ENCODE assay signal across 13 cellular contexts in genomic region chr3:67018789-67019525, GRCh38. TPM values are rescaled to one million over a fixed set of nuclear protein-coding genes. Genes with fewer than 3 reads are reported as not detected.
A peak's percentile ranks its signal among the peaks of the same experiment; 100 is the strongest.
DNase-seq lines count a peak whose midpoint lies in the region; ATAC-seq and TF ChIP-seq lines count a peak whose summit lies in the region.
"Had no signal": no experiment of that assay in that cellular context is flagged by ENCODE, and none has a peak within 500 bp of the region (broad histone marks: within the 10 kb centered on the region; RNA-seq: fewer than 3 reads in every experiment).

No MANE protein-coding gene starts in this region.

- no peak overlapping the region for H3K27ac Mint-ChIP-seq in CD8-positive, alpha-beta T cell

- peaks cover 2% of the 10 kb centered on the region for H3K36me3 Mint-ChIP-seq in CD8-positive, alpha-beta T cell

- ATAC-seq in GM18858 (IDR thresholded peaks at IDR 0.05; ENCODE audit: unreplicated experiment) (peak; percentile 38), GM21360 (IDR thresholded peaks at IDR 0.05; ENCODE audit: unreplicated experiment) (peak; percentile 45), HG03196 (IDR thresholded peaks at IDR 0.05; ENCODE audit: unreplicated experiment) (peak; percentile 58), PC-3 (no peak; the same call in 1 of the 2 replicates)
- no peak for ATAC-seq in CD8-positive, alpha-beta T cell
- ATAC-seq: HCT116 had no signal

- H3K36me3 ChIP-seq in PC-3 (ENCODE audit: low read depth, low read length) = no peaks in the 10 kb centered on the region
- no peaks in the 10 kb centered on the region for H3K36me3 ChIP-seq in CD8-positive, alpha-beta T cell (ENCODE audit: insufficient read depth, low read length)
- H3K36me3 ChIP-seq: thoracic aorta had no signal

- no peaks in the 10 kb centered on the region for H3K79me2 ChIP-seq in PC-3 (ENCODE audit: low read length)

- no peaks in the 10 kb centered on the region for H4K20me1 ChIP-seq in PC-3 (ENCODE audit: low read length)

- no peaks in the 10 kb centered on the region for H3K4me1 ChIP-seq in PC-3 (ENCODE audit: insufficient read depth, low read length)
- peaks cover 5% of the 10 kb centered on the region for H3K4me1 ChIP-seq in CD8-positive, alpha-beta T cell (ENCODE audit: insufficient read depth, low read length)

- no peaks in the 10 kb centered on the region for H3K9me3 ChIP-seq in PC-3 (ENCODE audit: low read length)
- no peaks in the 10 kb centered on the region for H3K9me3 ChIP-seq in CD8-positive, alpha-beta T cell (ENCODE audit: low read length)
- H3K9me3 ChIP-seq: thoracic aorta had no signal

- no peak overlapping the region for H3K9ac ChIP-seq in PC-3 (ENCODE audit: low read length)

- no peak overlapping the region for H3K4me2 ChIP-seq in PC-3 (ENCODE audit: low read length)

- no peaks in the 10 kb centered on the region for H3K9me2 ChIP-seq in PC-3 (replicated peaks; ENCODE audit: low read length)

- H3K4me3 Mint-ChIP-seq in CD8-positive, alpha-beta T cell = no peak overlapping the region

- POLR2A ChIA-PET in PC-3 (lab: Charles Lee; ENCODE audit: unreplicated experiment) = no interaction called here
- POLR2A ChIA-PET in CD8-positive, alpha-beta T cell (lab: Charles Lee) = no interaction called here

- H3K4me3 ChIP-seq in PC-3 (ENCODE audit: low read length) = no peak overlapping the region
- no peak overlapping the region for H3K4me3 ChIP-seq in CD8-positive, alpha-beta T cell (ENCODE audit: low read depth, low read length)
- H3K4me3 ChIP-seq: thoracic aorta had no signal

- no peaks in the 10 kb centered on the region for H3F3A ChIP-seq in PC-3 (ENCODE audit: low read length, unreplicated experiment)

- no peaks in the 10 kb centered on the region for H3K27me3 Mint-ChIP-seq in CD8-positive, alpha-beta T cell (ENCODE audit: low read depth)

- no peaks in the 10 kb centered on the region for H3K9me3 Mint-ChIP-seq in CD8-positive, alpha-beta T cell

- intact Hi-C loops in PC-3 (cut with micrococcal nuclease) = no loop called here
- intact Hi-C loops in CD8-positive, alpha-beta T cell (cut with DNase I, micrococcal nuclease) = no loop called here

- DNase-seq in glomerular visceral epithelial cell (ENCODE audit: extremely low spot score) = peak; percentile 8
- DNase-seq in PC-3 = no peak
- no peak for DNase-seq in NCI-H1694 treated with DMSO at 0.1 percent for 48 hours (lab: John Stamatoyannopoulos, UW)
- DNase-seq in CD8-positive, alpha-beta T cell = no peak
- no peak for DNase-seq in superior temporal gyrus (ENCODE audit: extremely low spot score)
- DNase-seq: aorta, foreskin melanocyte had no signal

- no peak overlapping the region for H2AFZ ChIP-seq in PC-3 (ENCODE audit: low read length)

- no peaks in the 10 kb centered on the region for H3K27me3 ChIP-seq in PC-3 (ENCODE audit: low read length)
- H3K27me3 ChIP-seq in CD8-positive, alpha-beta T cell (ENCODE audit: insufficient read depth, low read length) = no peaks in the 10 kb centered on the region

- BruUV-seq in PC-3 (replicated peaks; lab: Mats Ljungman, UMichigan) = no TSS peak

- no peak overlapping the region for H3K27ac ChIP-seq in PC-3 (ENCODE audit: low read length)
- H3K27ac ChIP-seq in CD8-positive, alpha-beta T cell (ENCODE audit: low read depth, low read length) = no peak overlapping the region
- H3K27ac ChIP-seq: thoracic aorta, VCaP had no signal

- peaks cover 21% of the 10 kb centered on the region for H3K4me1 Mint-ChIP-seq in CD8-positive, alpha-beta T cell (ENCODE audit: low read depth)

- no peak for TF ChIP-seq CTCF in PC-3 (conservative IDR thresholded peaks at IDR 0.05; ENCODE audit: low read depth, low read length)
- TF ChIP-seq CTCF in CD8-positive, alpha-beta T cell (IDR thresholded peaks at IDR 0.05) = no peak

- CTCF ChIA-PET in PC-3 (lab: Charles Lee) = no interaction called here
- CTCF ChIA-PET in CD8-positive, alpha-beta T cell (lab: Charles Lee) = no interaction called here

RNA-seq across cellular contexts. Expression of gene KBTBD8, which starts 20.9 kb away (rescaled TPM):
- 0.29 and 0.91 TPM in 2 replicates for total RNA-seq in PC-3 (2014; rRNA removed)
- 10 to 100 TPM in 1 of 2 experiments, 1 to 10 TPM in 1; 9.5 to 12.1 TPM for total RNA-seq in CD8-positive, alpha-beta T cell

Comparison
In these comparisons a context has a peak if more than half of its experiments do, and no peak if none do; other contexts are left out.
1. ATAC-seq: peak in GM18858 (single experiment), GM21360 (single experiment) and HG03196 (single experiment); none in PC-3 (single experiment) and CD8-positive, alpha-beta T cell (single experiment).